In the genomic region with DNA sequence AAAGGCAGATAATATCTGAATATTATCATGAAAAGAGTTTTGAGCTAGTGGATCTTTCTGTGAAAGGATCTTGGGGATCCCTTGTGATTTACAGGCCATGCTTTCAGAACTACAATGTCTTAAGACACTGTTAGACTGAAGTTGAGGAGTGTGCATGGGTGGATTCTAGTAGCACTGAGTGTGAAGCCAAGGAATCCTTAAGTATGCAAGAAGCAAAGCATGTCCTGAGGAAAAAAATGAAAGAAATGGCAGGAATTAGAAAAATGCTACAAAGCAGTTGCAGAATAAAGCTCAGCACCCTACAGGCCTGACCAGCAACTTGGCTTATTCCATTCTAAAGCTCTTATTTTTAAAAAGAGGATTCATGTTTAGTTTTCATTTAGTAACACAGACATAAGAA, we compare ENCODE assay signal across 17 cellular contexts. TPM values are rescaled to one million over a fixed set of nuclear protein-coding genes. Genes with fewer than 3 reads are reported as not detected.
DNase-seq lines count a peak whose midpoint lies in the region; ATAC-seq and TF ChIP-seq lines count a peak whose summit lies in the region.
"Had no signal": no experiment of that assay in that cellular context is flagged by ENCODE, and none has a peak within 500 bp of the region (broad histone marks: within the 10 kb centered on the region; RNA-seq: fewer than 3 reads in every experiment).

No MANE protein-coding gene starts in this region.

- DNase-seq in HFFc6, result peak; percentile 59
- peak; percentile 69 to 75 for DNase-seq in cardiac fibroblast (ENCODE audit: low read depth in 2 of 2)
- no peak for DNase-seq in type B pancreatic cell (ENCODE audit: extremely low spot score, unreplicated experiment)
- no peak for DNase-seq in stimulated activated effector memory CD8-positive, alpha-beta T cell treated with anti-CD3 and anti-CD28 coated beads, Interleukin-12 subunit alpha, Interleukin-12 subunit beta, amount 100 ng/mL, for 72 hours (ENCODE audit: low spot score in 2 of 2)
- DNase-seq in activated CD4-positive, alpha-beta T cell treated with anti-CD3 and anti-CD28 coated beads, Interleukin-2, amount 50 U/mL, for 48 hours, result no peak
- no peak for DNase-seq in substantia nigra (lab: John Stamatoyannopoulos, UW)
- DNase-seq: activated CD8-positive, alpha-beta memory T cell treated with anti-CD3 and anti-CD28 coated beads for 24 hours; CD8-positive, alpha-beta memory T cell; effector CD4-positive, alpha-beta T cell; immature natural killer cell; NCI-H1092; NCI-H2171 treated with DMSO at 0.1 percent for 48 hours; transverse colon had no signal

- H3K36me3 ChIP-seq in mesodermal cell (ENCODE audit: control insufficient read depth, insufficient read depth, low read length), result peaks cover 4% of the 10 kb centered on the region
- H3K36me3 ChIP-seq: breast epithelium, transverse colon had no signal

- H3K36me3 Mint-ChIP-seq in HFFc6 (ENCODE audit: low read depth) (peaks cover 12% of the 10 kb centered on the region), type B pancreatic cell (peaks cover 7% of the 10 kb centered on the region)
- H3K36me3 Mint-ChIP-seq in stimulated activated effector memory CD8-positive, alpha-beta T cell treated with anti-CD3 and anti-CD28 coated beads, Interleukin-12 subunit alpha, Interleukin-12 subunit beta, amount 100 ng/mL, for 72 hours, result peaks cover 40% of the 10 kb centered on the region
- H3K36me3 Mint-ChIP-seq: immature natural killer cell had no signal

- no peak for ATAC-seq in HG02938 (IDR thresholded peaks at IDR 0.05; ENCODE audit: unreplicated experiment)
- ATAC-seq in stimulated activated effector memory CD8-positive, alpha-beta T cell treated with anti-CD3 and anti-CD28 coated beads, Interleukin-12 subunit alpha, Interleukin-12 subunit beta, amount 100 ng/mL, for 72 hours, result no peak

- H3K9me3 Mint-ChIP-seq in HFFc6, result no peaks in the 10 kb centered on the region
- no peaks in the 10 kb centered on the region for H3K9me3 Mint-ChIP-seq in type B pancreatic cell
- no peaks in the 10 kb centered on the region for H3K9me3 Mint-ChIP-seq in stimulated activated effector memory CD8-positive, alpha-beta T cell treated with anti-CD3 and anti-CD28 coated beads, Interleukin-12 subunit alpha, Interleukin-12 subunit beta, amount 100 ng/mL, for 72 hours
- H3K9me3 Mint-ChIP-seq: CD8-positive, alpha-beta memory T cell; immature natural killer cell had no signal

- H3K4me1 Mint-ChIP-seq in HFFc6 (ENCODE audit: low read depth) (peaks cover 58% of the 10 kb centered on the region), type B pancreatic cell (ENCODE audit: unreplicated experiment) (peaks cover 12% of the 10 kb centered on the region)
- peaks cover 47% of the 10 kb centered on the region for H3K4me1 Mint-ChIP-seq in stimulated activated effector memory CD8-positive, alpha-beta T cell treated with anti-CD3 and anti-CD28 coated beads, Interleukin-12 subunit alpha, Interleukin-12 subunit beta, amount 100 ng/mL, for 72 hours

- H3K27me3 Mint-ChIP-seq in HFFc6 (ENCODE audit: insufficient read depth) (no peaks in the 10 kb centered on the region), type B pancreatic cell (no peaks in the 10 kb centered on the region)
- H3K27me3 Mint-ChIP-seq: CD8-positive, alpha-beta memory T cell had no signal

- H3K4me3 Mint-ChIP-seq in HFFc6, result peak overlapping the region; percentile 63
- H3K4me3 Mint-ChIP-seq in type B pancreatic cell, result peak overlapping the region; percentile 7
- H3K4me3 Mint-ChIP-seq in stimulated activated effector memory CD8-positive, alpha-beta T cell treated with anti-CD3 and anti-CD28 coated beads, Interleukin-12 subunit alpha, Interleukin-12 subunit beta, amount 100 ng/mL, for 72 hours, result no peak overlapping the region
- H3K4me3 Mint-ChIP-seq: immature natural killer cell had no signal

- H3K27ac ChIP-seq in mesodermal cell (ENCODE audit: low read depth, low read length, severe bottlenecking) (peak overlapping the region; percentile 64), substantia nigra (ENCODE audit: low read depth, low read length, poor library complexity, severe bottlenecking) (no peak overlapping the region)
- H3K27ac ChIP-seq: parathyroid adenoma had no signal

- TF ChIP-seq CTCF in HFFc6 (IDR thresholded peaks at IDR 0.05) (no peak), cardiac fibroblast (IDR thresholded peaks at IDR 0.05; ENCODE audit: low read depth, low read length) (no peak), type B pancreatic cell (conservative IDR thresholded peaks at IDR 0.05) (no peak)

- H3K27ac Mint-ChIP-seq in HFFc6 (peak overlapping the region; percentile 67), type B pancreatic cell (peak overlapping the region; percentile 47)
- no peak overlapping the region for H3K27ac Mint-ChIP-seq in stimulated activated effector memory CD8-positive, alpha-beta T cell treated with anti-CD3 and anti-CD28 coated beads, Interleukin-12 subunit alpha, Interleukin-12 subunit beta, amount 100 ng/mL, for 72 hours

- H3K4me1 ChIP-seq in mesodermal cell (ENCODE audit: control insufficient read depth, insufficient read depth, low read length, poor library complexity, severe bottlenecking), result peaks cover 10% of the 10 kb centered on the region

- H3K9me3 ChIP-seq in mesodermal cell (ENCODE audit: control insufficient read depth, low read length), result no peaks in the 10 kb centered on the region
- H3K9me3 ChIP-seq: breast epithelium, transverse colon had no signal

- H3K4me3 ChIP-seq in cardiac fibroblast (replicated peaks in 1 of 2; ENCODE audit: low read depth in 2 of 2, low read length in 2 of 2), result no peak overlapping the region
- no peak overlapping the region for H3K4me3 ChIP-seq in mesodermal cell (ENCODE audit: extremely low read depth, insufficient read depth, low read length, poor library complexity, severe bottlenecking)
- H3K4me3 ChIP-seq: breast epithelium, transverse colon had no signal

RNA-seq across cellular contexts. Expression of gene STX6, which starts 11.9 kb away (rescaled TPM):
- total RNA-seq in HFFc6 (2021; fragmentation: NEBNext Ultra II Directional; extraction: Animal tissue kit (Norgen Biotek cat#: 25700)), result 10 to 100 TPM; 24.2 to 28.5 (median 25.3) TPM
- polyA plus RNA-seq in mesodermal cell (2013, experiment 1 of 2), result 15.2 TPM
- polyA plus RNA-seq in mesodermal cell (2013, experiment 2 of 2), result 12.1 TPM
- 18.4 and 20.5 TPM in 2 replicates for total RNA-seq in type B pancreatic cell (ENCODE audit: low replicate concordance)

RNA-seq across cellular contexts. Expression of gene MR1, which starts 23.0 kb away (rescaled TPM):
- 10 to 100 TPM; 27.2 to 39.2 (median 32.2) TPM for total RNA-seq in HFFc6 (2021; fragmentation: NEBNext Ultra II Directional; extraction: Animal tissue kit (Norgen Biotek cat#: 25700))
- polyA plus RNA-seq in mesodermal cell (2013, experiment 1 of 2), result 0.59 TPM
- 0.66 TPM for polyA plus RNA-seq in mesodermal cell (2013, experiment 2 of 2)
- 0.62 and 0.99 TPM in 2 replicates for total RNA-seq in type B pancreatic cell (ENCODE audit: low replicate concordance)

Comparison
In these comparisons a context has a peak if more than half of its experiments do, and no peak if none do; other contexts are left out.
1. DNase-seq: peak in HFFc6 (single experiment) and cardiac fibroblast (2 of 2); none in type B pancreatic cell (single experiment), stimulated activated effector memory CD8-positive, alpha-beta T cell treated with anti-CD3 and anti-CD28 coated beads, Interleukin-12 subunit alpha, Interleukin-12 subunit beta, amount 100 ng/mL, for 72 hours (0 of 2), activated CD4-positive, alpha-beta T cell treated with anti-CD3 and anti-CD28 coated beads, Interleukin-2, amount 50 U/mL, for 48 hours (0 of 2) and substantia nigra (0 of 49).
2. RNA of gene MR1, which starts 23.0 kb away (total RNA-seq): 27.2 to 39.2 TPM in HFFc6; 0.62 to 0.99 TPM in type B pancreatic cell; every median in the first group is over 10 times any median in the second.